Comparison of ENCODE assay signal across 22 cellular contexts in the genomic region with DNA sequence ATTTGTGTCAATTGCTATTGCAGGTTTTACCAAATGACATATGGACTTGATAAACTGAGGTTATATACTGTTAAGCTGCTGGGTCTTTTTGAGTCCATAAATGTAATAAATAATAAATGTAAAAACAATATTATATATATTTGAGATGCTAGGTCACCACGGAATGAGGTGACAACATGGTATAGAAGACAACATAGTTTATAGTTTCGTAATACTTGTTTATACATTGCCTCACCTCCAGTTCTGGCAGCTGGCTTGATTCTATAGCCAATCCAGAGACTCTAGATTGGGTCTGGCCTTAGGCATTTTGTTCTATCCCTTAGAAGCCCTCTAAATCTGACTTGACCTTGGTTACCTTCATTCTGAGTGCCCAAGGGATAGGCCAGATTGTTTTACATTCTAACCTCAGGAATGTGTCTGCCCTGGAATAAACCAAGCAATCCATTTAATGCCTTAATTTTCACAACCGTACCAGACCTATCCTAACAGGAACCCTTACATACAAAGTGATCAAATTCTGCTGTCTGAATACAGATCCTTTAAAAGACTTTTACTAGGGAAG.
"Had no signal": no experiment of that assay in that cellular context is flagged by ENCODE, and none has a peak within 500 bp of the region (broad histone marks: within the 10 kb centered on the region; RNA-seq: fewer than 3 reads in every experiment).

No MANE protein-coding gene starts in this region.

- H3K27ac ChIP-seq: adrenal gland, epithelial cell of prostate, foreskin keratinocyte, lower lobe of right lung, tibial artery had no signal

- ATAC-seq: activated CD4-positive, alpha-beta T cell treated with anti-CD3 and anti-CD28 coated beads for 36 hours; activated naive CD4-positive, alpha-beta T cell treated with anti-CD3 and anti-CD28 coated beads, Interleukin-2, amount 50 U/mL, for 72 hours; activated T-helper 17 cell treated with anti-CD3 and anti-CD28 coated beads, Interleukin-2, amount 50 U/mL, for 72 hours; left lobe of liver; lower lobe of right lung; naive thymus-derived CD4-positive, alpha-beta T cell; T-helper 17 cell had no signal

- DNase-seq: activated B cell treated with CpG ODN at 0.5 μM for 24 hours; activated CD4-positive, alpha-beta T cell treated with anti-CD3 and anti-CD28 coated beads for 36 hours; activated CD4-positive, alpha-beta T cell treated with anti-CD3 and anti-CD28 coated beads, Interleukin-2, amount 50 U/mL, for 4 hours; activated CD8-positive, alpha-beta memory T cell treated with anti-CD3 and anti-CD28 coated beads for 24 hours; activated CD8-positive, alpha-beta memory T cell treated with anti-CD3 and anti-CD28 coated beads, Interleukin-2, amount 50 U/mL, for 4 hours; activated T-cell treated with anti-CD3 and anti-CD28 coated beads, Interleukin-2, amount 50 U/mL, for 24 hours; adrenal gland; cortex of kidney; foreskin keratinocyte; immature natural killer cell; lower lobe of right lung; naive thymus-derived CD4-positive, alpha-beta T cell; occipital lobe; posterior cingulate gyrus; stimulated activated CD4-positive, alpha-beta T cell treated with anti-CD3 and anti-CD28 coated beads, Interleukin-12 subunit alpha, Interleukin-12 subunit beta, amount 100 ng/mL, for 4 hours; stimulated activated CD4-positive, alpha-beta T cell treated with anti-CD3 and anti-CD28 coated beads, Interleukin-4, amount 100 ng/mL, for 4 hours; T-helper 17 cell; tibial artery had no signal
